8 cellular contexts compared by ENCODE assay signal in the genomic region with DNA sequence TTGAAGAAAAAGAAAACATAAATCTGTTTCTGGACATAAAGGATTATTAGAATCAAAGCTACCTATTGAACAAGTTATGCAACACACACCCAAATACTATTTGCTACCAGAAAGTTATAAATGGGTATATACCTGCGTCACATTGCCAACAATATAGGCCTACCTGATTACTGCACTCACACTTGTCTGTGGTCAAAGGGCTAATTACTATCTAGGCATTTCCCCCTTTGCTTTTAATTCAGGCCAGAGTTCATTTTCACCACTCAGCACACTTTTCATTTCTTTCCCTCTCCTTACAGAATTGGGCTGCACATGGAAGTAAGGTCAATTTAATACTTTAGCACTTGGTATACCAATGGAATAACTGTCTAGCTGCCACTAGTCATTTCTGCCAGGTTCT. TPM values are rescaled to one million over a fixed set of nuclear protein-coding genes. Genes with fewer than 3 reads are reported as not detected.
A peak's percentile ranks its signal among the peaks of the same experiment; 100 is the strongest.
DNase-seq lines count a peak whose midpoint lies in the region; ATAC-seq and TF ChIP-seq lines count a peak whose summit lies in the region.

No MANE protein-coding gene starts in this region.

- TF ChIP-seq POLR2A in body of pancreas (IDR thresholded peaks at IDR 0.05) (no peak), upper lobe of left lung (IDR thresholded peaks at IDR 0.05) (no peak)

- peak overlapping the region; percentile 93 for H3K27ac ChIP-seq in cardiac muscle cell
- H3K27ac ChIP-seq in body of pancreas = peak overlapping the region in 3 of 4 donors; percentile 94 to 99 (median 96)
- no peak overlapping the region for H3K27ac ChIP-seq in mesendoderm (ENCODE audit: low read depth, low read length)
- H3K27ac ChIP-seq in upper lobe of left lung = peak overlapping the region; percentile 93 to 99 (median 97)

- H3K9ac ChIP-seq in mesendoderm (ENCODE audit: low read length) = peak overlapping the region; percentile 33

- H3K23ac ChIP-seq in mesendoderm (ENCODE audit: low read length) = no peak overlapping the region

- no peak for TF ChIP-seq EP300 in upper lobe of left lung (IDR thresholded peaks at IDR 0.05)

- TF ChIP-seq CTCF in cardiac muscle cell (IDR thresholded peaks at IDR 0.05; ENCODE audit: low read depth, low read length) = no peak
- TF ChIP-seq CTCF in body of pancreas (IDR thresholded peaks at IDR 0.05) = no peak
- TF ChIP-seq CTCF in upper lobe of left lung (IDR thresholded peaks at IDR 0.05) = no peak

- no peak overlapping the region for H4K8ac ChIP-seq in mesendoderm (ENCODE audit: low read depth, low read length)

- H2BK5ac ChIP-seq in mesendoderm (ENCODE audit: low read length) = no peak overlapping the region

- intact Hi-C loops in cardiac septum (cut with DNase I) = loop anchor here (2.0 to 5.0 kb wide), 2 partner anchors 83 to 113 kb away; partner anchors contain the start of genes DMAC2L, L2HGDH and VCPKMT
- intact Hi-C loops in body of pancreas (cut with DNase I) = no loop called here

- H3K56ac ChIP-seq in mesendoderm (ENCODE audit: low read length) = no peak overlapping the region

- no peak overlapping the region for H3K18ac ChIP-seq in mesendoderm (ENCODE audit: low read length)

- no peak overlapping the region for H3K4ac ChIP-seq in mesendoderm (ENCODE audit: low read depth, low read length)

- H3K36me3 ChIP-seq in cardiac muscle cell (no peaks in the 10 kb centered on the region), body of pancreas (replicated peaks in 1 of 2; ENCODE audit: insufficient read depth in 1 of 2, low read depth in 2 of 2) (no peaks in the 10 kb centered on the region), mesendoderm (ENCODE audit: control insufficient read depth, insufficient read depth, low read length) (no peaks in the 10 kb centered on the region), upper lobe of left lung (no peaks in the 10 kb centered on the region)

- peaks cover 20% of the 10 kb centered on the region for H3K79me2 ChIP-seq in mesendoderm (ENCODE audit: control insufficient read depth, insufficient read depth, low read length)

- H3K27me3 ChIP-seq in cardiac muscle cell = no peaks in the 10 kb centered on the region
- H3K27me3 ChIP-seq in body of pancreas = no peaks in the 10 kb centered on the region
- no peaks in the 10 kb centered on the region for H3K27me3 ChIP-seq in mesendoderm (ENCODE audit: insufficient read depth, low read length, poor library complexity)
- no peaks in the 10 kb centered on the region for H3K27me3 ChIP-seq in upper lobe of left lung

- peaks cover 2% of the 10 kb centered on the region for H3K79me1 ChIP-seq in mesendoderm (ENCODE audit: low read length)

- DNase-seq in cardiac muscle cell (ENCODE audit: low read depth in 1 of 2, low spot score in 1 of 2) (no peak), cardiac septum (ENCODE audit: low spot score) (no peak), body of pancreas (no peak), mesendoderm (no peak), upper lobe of left lung (no peak), superior temporal gyrus (ENCODE audit: extremely low spot score) (no peak)
- no peak for DNase-seq in stimulated activated CD4-positive, alpha-beta T cell treated with anti-CD3 and anti-CD28 coated beads, Interleukin-15, amount 100 ng/mL, for 24 hours

- H2AK5ac ChIP-seq in mesendoderm (ENCODE audit: low read length) = no peak overlapping the region

- H2BK15ac ChIP-seq in mesendoderm (replicated peaks; ENCODE audit: low read depth) = no peak overlapping the region

- peak overlapping the region; percentile 19 for H3K4me2 ChIP-seq in mesendoderm (ENCODE audit: low read length)

- H3K4me1 ChIP-seq in cardiac muscle cell (ENCODE audit: low read depth) (peaks cover 25% of the 10 kb centered on the region), body of pancreas (peaks cover 56% of the 10 kb centered on the region), mesendoderm (ENCODE audit: control insufficient read depth, low read depth, low read length) (peaks cover 2% of the 10 kb centered on the region), upper lobe of left lung (peaks cover 36 to 46% (median 41%) of the 10 kb centered on the region in 4 donors)

- WGBS in body of pancreas, 2 donors = 56 to 70% methylated on average over 1 of the region's 1 CpG
- WGBS in mesendoderm (ENCODE audit: extremely low coverage, insufficient coverage, low lambda C conversion rate) = no CpG with 5 or more reads among the region's 1 CpG
- 74 to 80% methylated on average over 1 of the region's 1 CpG for WGBS in upper lobe of left lung, 2 donors

- H3K4me3 ChIP-seq in cardiac muscle cell (peak overlapping the region; percentile 57), body of pancreas (no peak overlapping the region), mesendoderm (ENCODE audit: low read length) (no peak overlapping the region), upper lobe of left lung (peak overlapping the region in 3 of 4 donors; percentile 70 to 76 (median 72))

- H3K9me3 ChIP-seq in cardiac muscle cell (ENCODE audit: low read depth) (no peaks in the 10 kb centered on the region), body of pancreas (no peaks in the 10 kb centered on the region), upper lobe of left lung (no peaks in the 10 kb centered on the region)

- no peak overlapping the region for H4K5ac ChIP-seq in mesendoderm (ENCODE audit: low read length)

- H2BK120ac ChIP-seq in mesendoderm (ENCODE audit: low read depth, low read length) = no peak overlapping the region

- ATAC-seq in body of pancreas = no peak
- ATAC-seq in upper lobe of left lung (ENCODE audit: low FRiP score in 2 of 2) = no peak
- no peak for ATAC-seq in GM21381 (IDR thresholded peaks at IDR 0.05; ENCODE audit: unreplicated experiment)

RNA-seq across cellular contexts. Expression of gene SOS2, which starts 1.7 kb away (rescaled TPM):
- total RNA-seq in cardiac muscle cell (10.1 and 14.3 TPM in 2 replicates), cardiac septum (34.8 TPM), body of pancreas (10 to 100 TPM; 20.5 to 26.4 TPM), upper lobe of left lung (10 to 100 TPM; 21.3 to 47.1 (median 29.6) TPM)
- 11.8 and 15.4 TPM in 2 replicates for polyA plus RNA-seq in cardiac muscle cell
- polyA plus RNA-seq in mesendoderm (2013, experiment 1 of 2) = 7.3 TPM
- 7.5 TPM for polyA plus RNA-seq in mesendoderm (2013, experiment 2 of 2)

Comparison
In these comparisons a context has a peak if more than half of its experiments do, and no peak if none do; other contexts are left out.
1. H3K4me3 ChIP-seq: peak in cardiac muscle cell (single experiment) and upper lobe of left lung (3 of 4); none in body of pancreas (0 of 2) and mesendoderm (single experiment).